In the genomic region with DNA sequence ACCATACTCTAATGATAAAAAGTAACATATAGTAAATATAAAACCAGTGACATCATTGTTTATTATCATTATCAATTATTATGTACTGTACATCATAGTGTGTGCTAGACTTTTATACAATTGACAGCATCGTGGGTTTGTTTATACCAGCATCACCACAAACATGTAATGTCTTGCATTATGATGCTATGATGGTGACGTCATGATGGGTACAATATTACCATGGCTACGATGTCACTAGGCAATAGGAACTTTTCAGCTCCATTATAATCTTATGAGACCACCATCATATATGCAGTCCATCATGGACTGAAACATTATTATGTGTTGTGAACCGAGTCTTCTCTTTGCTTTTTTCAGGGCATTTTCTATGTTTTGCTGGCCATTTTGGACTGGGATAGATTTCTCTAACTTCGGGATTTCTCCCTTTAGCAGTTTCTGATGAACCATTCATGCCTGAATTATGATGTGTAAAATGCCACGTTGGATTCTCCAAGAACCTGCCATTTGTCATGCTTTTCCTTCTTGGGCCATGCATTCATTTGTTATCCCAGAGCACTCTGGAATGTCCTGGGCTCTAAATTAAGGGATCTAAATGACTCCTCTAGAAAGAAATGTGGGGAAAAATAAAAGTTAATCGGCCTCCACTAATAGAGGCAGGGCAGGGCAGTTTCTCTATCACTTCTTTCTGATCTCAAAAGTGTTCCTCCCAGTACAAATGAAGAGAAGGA, we compare ENCODE assay signal across 9 cellular contexts.
"Had no signal": no experiment of that assay in that cellular context is flagged by ENCODE, and none has a peak within 500 bp of the region (broad histone marks: within the 10 kb centered on the region; RNA-seq: fewer than 3 reads in every experiment).

No MANE protein-coding gene starts in this region.

- ATAC-seq: activated T-helper 17 cell treated with anti-CD3 and anti-CD28 coated beads, Interleukin-2, amount 50 U/mL, for 72 hours; WTC11 had no signal

- H3K4me3 ChIP-seq: thyroid gland had no signal

- H3K36me3 ChIP-seq: thyroid gland had no signal

- H3K9me3 ChIP-seq: thyroid gland had no signal

- DNase-seq: activated CD4-positive, alpha-beta T cell treated with anti-CD3 and anti-CD28 coated beads, Interleukin-2, amount 10 ng/mL, durations not matched to agents 24 days and 14 days; activated naive CD4-positive, alpha-beta T cell treated with anti-CD3 and anti-CD28 coated beads for 36 hours; dermis blood vessel endothelial cell; erythroblast; stimulated activated CD4-positive, alpha-beta T cell treated with anti-CD3 and anti-CD28 coated beads, Interleukin-15, amount 100 ng/mL, for 24 hours; stimulated activated CD4-positive, alpha-beta T cell treated with anti-CD3 and anti-CD28 coated beads, Interleukin-4, amount 100 ng/mL, for 24 hours; thyroid gland had no signal

- H3K27me3 ChIP-seq: thyroid gland had no signal
